Comparison of ENCODE assay signal across 8 cellular contexts in genomic region chr19:57410748-57411671, GRCh38. TPM values are rescaled to one million over a fixed set of nuclear protein-coding genes. Genes with fewer than 3 reads are reported as not detected.
DNase-seq lines count a peak whose midpoint lies in the region; ATAC-seq and TF ChIP-seq lines count a peak whose summit lies in the region.

Gene ZNF17 (plus strand): TSS chr19:57411161. CDS start chr19:57413616, 2,455 bp downstream.

- in situ Hi-C loops in SK-MEL-5 (cut with HindIII; ENCODE audit: low pct_unique_long_range_greater_than_20kb, low sequenced_read_pairs): no loop called here

- DNase-seq in GM04503 (ENCODE audit: low read depth): peak; percentile 61
- DNase-seq in HFF-Myc (ENCODE audit: extremely low read depth, low read depth): peak; percentile 85
- peak; percentile 97 for DNase-seq in NAMALWA (ENCODE audit: low spot score)
- DNase-seq in SK-MEL-5 (ENCODE audit: low read depth, low spot score): peak; percentile 93
- DNase-seq in activated naive CD4-positive, alpha-beta T cell treated with Interleukin-2 at 50 U/mL for 16 hours: peak; percentile 94

- H3K27me3 ChIP-seq in gastroesophageal sphincter (no peaks in the 10 kb centered on the region), neutrophil (no peaks in the 10 kb centered on the region)

- peaks cover 0 to 7% (median 0%) of the 10 kb centered on the region in 3 donors for H3K9me3 ChIP-seq in gastroesophageal sphincter
- H3K9me3 ChIP-seq in neutrophil: peaks cover 1% of the 10 kb centered on the region

- TF ChIP-seq EP300 in gastroesophageal sphincter (IDR thresholded peaks at IDR 0.05): no peak

- TF ChIP-seq CTCF in HFF-Myc (IDR thresholded peaks at IDR 0.05; ENCODE audit: low read depth, low read length, missing control alignments): no peak
- TF ChIP-seq CTCF in gastroesophageal sphincter (IDR thresholded peaks at IDR 0.05): peak in 1 of 4 experiments; percentile 20
- TF ChIP-seq CTCF in neutrophil (IDR thresholded peaks at IDR 0.05): no peak
- TF ChIP-seq CTCF in subcutaneous adipose tissue (IDR thresholded peaks at IDR 0.05; ENCODE audit: low read depth): no peak

- 2 to 5% methylated on average over 7 to 13 of the region's 59 CpGs for WGBS in gastroesophageal sphincter (ENCODE audit: low coverage in 1 of 2), 2 donors

- H3K36me3 ChIP-seq in gastroesophageal sphincter (peaks cover 0 to 39% of the 10 kb centered on the region in 2 donors), neutrophil (peaks cover 7% of the 10 kb centered on the region)

- peak within 1 kb of the TSS; percentile 29 to 85 (median 82) for H3K27ac ChIP-seq in gastroesophageal sphincter
- H3K27ac ChIP-seq in neutrophil: peak within 1 kb of the TSS; percentile 57

- no peak for TF ChIP-seq POLR2A in gastroesophageal sphincter (IDR thresholded peaks at IDR 0.05)

- peak within 1 kb of the TSS; percentile 80 for H3K4me3 ChIP-seq in HFF-Myc (replicated peaks; ENCODE audit: low read depth, low read length)
- H3K4me3 ChIP-seq in gastroesophageal sphincter: peak within 1 kb of the TSS; percentile 88 to 93
- peak within 1 kb of the TSS; percentile 75 to 92 for H3K4me3 ChIP-seq in neutrophil (ENCODE audit: low read depth in 1 of 2, low read length in 1 of 2)

- H3K4me1 ChIP-seq in gastroesophageal sphincter: peaks cover 0 to 26% (median 9%) of the 10 kb centered on the region in 3 donors
- peaks cover 10 to 17% of the 10 kb centered on the region in 2 experiments for H3K4me1 ChIP-seq in neutrophil (ENCODE audit: control insufficient read depth in 1 of 2, insufficient read depth in 1 of 2, low read depth in 1 of 2, low read length in 1 of 2)

- peak; percentile 100 for ATAC-seq in gastroesophageal sphincter

RNA-seq across cellular contexts. Expression of gene ZNF17, which starts in this region (rescaled TPM):
- 4.6 and 4.8 TPM in 2 replicates for total RNA-seq in SK-MEL-5 (2014; rRNA removed; shearing (Covaris generic))
- polyA plus RNA-seq in SK-MEL-5 (2015; cell fraction: cytosol; rRNA removed): 2.2 and 3.7 TPM in 2 replicates
- 2.5 and 6.1 TPM in 2 replicates for polyA plus RNA-seq in SK-MEL-5 (2015; cell fraction: nucleus; rRNA removed)
- total RNA-seq in gastroesophageal sphincter (10 to 100 TPM in 3 of 4 donors, 1 to 10 TPM in 1; 9.1 to 21.0 (median 11.9) TPM), subcutaneous adipose tissue (10 to 100 TPM in 3 of 4 donors, 1 to 10 TPM in 1; 8.0 to 14.1 (median 12.4) TPM)

Comparison
In these comparisons a context has a peak if more than half of its experiments do, and no peak if none do; other contexts are left out.
1. Peak in every context shown above with its lines: DNase-seq, ATAC-seq, H3K4me3 ChIP-seq and H3K27ac ChIP-seq.